1 cellular context compared by ENCODE assay signal in the genomic region with DNA sequence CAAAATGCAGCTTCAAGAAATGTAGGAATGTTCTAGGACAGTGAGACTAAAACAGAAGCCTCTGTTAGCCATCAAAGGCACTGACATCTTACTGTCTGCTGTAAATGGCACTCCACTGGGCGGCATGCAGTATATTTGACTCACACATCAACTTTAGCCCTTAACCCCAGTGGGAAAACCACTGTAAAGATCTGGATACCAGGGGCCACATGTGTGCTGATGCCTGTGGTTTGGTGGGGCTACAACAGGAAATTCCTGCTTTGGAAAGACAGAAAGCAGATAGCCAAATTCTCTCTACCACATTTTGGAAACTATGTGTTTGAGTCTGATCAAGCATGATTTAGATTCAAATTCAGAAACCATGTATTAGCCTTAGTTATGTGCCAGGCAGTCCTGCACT.
TF ChIP-seq lines count a peak whose summit lies in the region.

No MANE protein-coding gene starts in this region.

TF ChIP-seq in IMR-90, 13 proteins besides CTCF, POLR2A, EP300 and RAD21:
- TF ChIP-seq BHLHE40 (IDR thresholded peaks at IDR 0.05; ENCODE audit: low read depth, low read length) (peak; percentile 15; the same call in 1 of the 2 replicates), MAZ (IDR thresholded peaks at IDR 0.05; ENCODE audit: borderline replicate concordance, low read depth, low read length) (no peak), MXI1 (IDR thresholded peaks at IDR 0.05; ENCODE audit: borderline replicate concordance, low read depth, low read length) (no peak)
